8 cellular contexts compared by ENCODE assay signal in genomic region chr16:89562027-89562599, GRCh38. TPM values are rescaled to one million over a fixed set of nuclear protein-coding genes. Genes with fewer than 3 reads are reported as not detected.
DNase-seq lines count a peak whose midpoint lies in the region; ATAC-seq, FAIRE-seq and TF ChIP-seq lines count a peak whose summit lies in the region.

No MANE protein-coding gene starts in this region.

- H3K9me3 ChIP-seq in kidney (ENCODE audit: control insufficient read depth in 1 of 2, low read length in 2 of 2) = no peaks in the 10 kb centered on the region
- no peaks in the 10 kb centered on the region for H3K9me3 ChIP-seq in upper lobe of left lung

- ATAC-seq in upper lobe of left lung (ENCODE audit: low FRiP score in 2 of 2) (no peak), HG02588 (IDR thresholded peaks at IDR 0.05; ENCODE audit: unreplicated experiment) (no peak), HG03280 (IDR thresholded peaks at IDR 0.05; ENCODE audit: unreplicated experiment) (no peak), foreskin keratinocyte (no peak)

- H3K9me3 Mint-ChIP-seq in activated naive CD4-positive, alpha-beta T cell treated with anti-CD3 and anti-CD28 coated beads, Interleukin-2, amount 10 ng/mL, durations not matched to agents 7 days and 5 days = no peaks in the 10 kb centered on the region

- peak overlapping the region; percentile 98 for H3K4me3 Mint-ChIP-seq in activated naive CD4-positive, alpha-beta T cell treated with anti-CD3 and anti-CD28 coated beads, Interleukin-2, amount 10 ng/mL, durations not matched to agents 7 days and 5 days

- H3K27me3 ChIP-seq in upper lobe of left lung (no peaks in the 10 kb centered on the region), foreskin keratinocyte (no peaks in the 10 kb centered on the region)

- peaks cover 24 to 33% of the 10 kb centered on the region in 2 donors for H3K36me3 ChIP-seq in kidney (ENCODE audit: control insufficient read depth in 1 of 2, insufficient read depth in 2 of 2, low read length in 2 of 2)
- H3K36me3 ChIP-seq in upper lobe of left lung = peaks cover 15 to 42% (median 36%) of the 10 kb centered on the region in 4 donors

- peak overlapping the region in 1 of 2 donors; percentile 79 for H3K9ac ChIP-seq in kidney (ENCODE audit: low read length in 2 of 2)

- H3K4me3 ChIP-seq in kidney (ENCODE audit: low read length in 2 of 2) = peak overlapping the region; percentile 80 to 92
- peak overlapping the region in 3 of 4 donors; percentile 64 to 87 (median 76) for H3K4me3 ChIP-seq in upper lobe of left lung

- WGBS in upper lobe of left lung, 2 donors = 60 to 64% methylated on average over 16 to 19 of the region's 19 CpGs

- H3K27ac ChIP-seq in kidney (ENCODE audit: low read depth in 2 of 2, low read length in 2 of 2) (no peak overlapping the region), upper lobe of left lung (peak overlapping the region in 2 of 4 donors; percentile 98), foreskin keratinocyte (no peak overlapping the region)

- CTCF ChIA-PET in activated naive CD4-positive, alpha-beta T cell treated with anti-CD3 and anti-CD28 coated beads, Interleukin-2, amount 10 ng/mL, durations not matched to agents 7 days and 5 days (lab: Charles Lee) = interaction anchor here (0.9 kb wide), 1 partner anchor 55 kb away, joined by 3 read pairs; the partner anchor contains the start of gene SPG7

- FAIRE-seq in kidney (lab: Jason Lieb, UNC) = no peak

- H3K4me1 Mint-ChIP-seq in activated naive CD4-positive, alpha-beta T cell treated with anti-CD3 and anti-CD28 coated beads, Interleukin-2, amount 10 ng/mL, durations not matched to agents 7 days and 5 days = peaks cover 58% of the 10 kb centered on the region

- TF ChIP-seq EP300 in upper lobe of left lung (IDR thresholded peaks at IDR 0.05) = no peak

- H3K27me3 Mint-ChIP-seq in activated naive CD4-positive, alpha-beta T cell treated with anti-CD3 and anti-CD28 coated beads, Interleukin-2, amount 10 ng/mL, durations not matched to agents 7 days and 5 days = no peaks in the 10 kb centered on the region

- H3K4me1 ChIP-seq in kidney (ENCODE audit: control insufficient read depth in 1 of 2, insufficient read depth in 1 of 2, low read depth in 1 of 2, low read length in 2 of 2) = peaks cover 20 to 28% of the 10 kb centered on the region in 2 donors
- H3K4me1 ChIP-seq in upper lobe of left lung = peaks cover 36 to 73% (median 56%) of the 10 kb centered on the region in 4 donors
- H3K4me1 ChIP-seq in foreskin keratinocyte = peaks cover 7% of the 10 kb centered on the region

- DNase-seq in stimulated activated CD4-positive, alpha-beta T cell treated with anti-CD3 and anti-CD28 coated beads, Interleukin-15, amount 100 ng/mL, for 24 hours = peak; percentile 32
- no peak for DNase-seq in stimulated activated CD4-positive, alpha-beta T cell treated with anti-CD3 and anti-CD28 coated beads, Interleukin-4, amount 100 ng/mL, for 1 hour
- DNase-seq in activated naive CD4-positive, alpha-beta T cell treated with anti-CD3 and anti-CD28 coated beads, Interleukin-2, amount 10 ng/mL, durations not matched to agents 7 days and 5 days = no peak
- DNase-seq in kidney (no peak), upper lobe of left lung (peak in 1 of 2 donors; percentile 57), foreskin keratinocyte (no peak)

- TF ChIP-seq CTCF in kidney (IDR thresholded peaks at IDR 0.05; ENCODE audit: borderline replicate concordance, extremely low read depth, insufficient read depth) (no peak), upper lobe of left lung (IDR thresholded peaks at IDR 0.05) (no peak), foreskin keratinocyte (conservative IDR thresholded peaks at IDR 0.05) (no peak)

- no peak for TF ChIP-seq POLR2A in upper lobe of left lung (IDR thresholded peaks at IDR 0.05)

- peaks cover 42% of the 10 kb centered on the region for H3K36me3 Mint-ChIP-seq in activated naive CD4-positive, alpha-beta T cell treated with anti-CD3 and anti-CD28 coated beads, Interleukin-2, amount 10 ng/mL, durations not matched to agents 7 days and 5 days

- peak overlapping the region; percentile 100 for H3K27ac Mint-ChIP-seq in activated naive CD4-positive, alpha-beta T cell treated with anti-CD3 and anti-CD28 coated beads, Interleukin-2, amount 10 ng/mL, durations not matched to agents 7 days and 5 days

- intact Hi-C loops in kidney (cut with DNase I) = no loop called here

RNA-seq across cellular contexts. Expression of gene RPL13, which starts 1.6 kb away (rescaled TPM):
- 1,694 TPM for total RNA-seq in kidney
- polyA plus RNA-seq in kidney (ENCODE audit: insufficient read depth, low read depth, low replicate concordance) = 3,146 TPM
- 1,000 to 10,000 TPM; 1,332 to 3,837 (median 2,323) TPM for total RNA-seq in upper lobe of left lung
- 2,272 and 2,558 TPM in 2 replicates for total RNA-seq in foreskin keratinocyte
- polyA plus RNA-seq in foreskin keratinocyte = 4,454 and 4,471 TPM in 2 replicates

RNA-seq across cellular contexts. Expression of gene CPNE7, which starts 13.4 kb away (rescaled TPM):
- total RNA-seq in kidney (13.7 TPM), upper lobe of left lung (10 to 100 TPM in 1 of 6 donors, 1 to 10 TPM in 3, not detected in 2; 1.4 to 14.7 (median 3.6) TPM), foreskin keratinocyte (5.5 and 8.4 TPM in 2 replicates)
- polyA plus RNA-seq in kidney (ENCODE audit: insufficient read depth, low read depth, low replicate concordance) (1.5 TPM), foreskin keratinocyte (6.6 and 8.9 TPM in 2 replicates)

RNA-seq across cellular contexts. Expression of gene DPEP1, which starts 51.3 kb away (rescaled TPM):
- total RNA-seq in kidney (24.2 TPM), upper lobe of left lung (1 to 10 TPM in 3 of 6 donors, not detected in 3; 1.2 to 2.7 (median 1.5) TPM), foreskin keratinocyte (not detected in 2 replicates)
- polyA plus RNA-seq in kidney (ENCODE audit: insufficient read depth, low read depth, low replicate concordance) (433 TPM), foreskin keratinocyte (not detected in 2 replicates)

RNA-seq across cellular contexts. Expression of gene SPG7, which starts 53.9 kb away (rescaled TPM):
- 108 TPM for total RNA-seq in kidney
- 71.0 TPM for polyA plus RNA-seq in kidney (ENCODE audit: insufficient read depth, low read depth, low replicate concordance)
- total RNA-seq in upper lobe of left lung = 100 to 1,000 TPM in 4 of 6 donors, 10 to 100 TPM in 2; 72.6 to 419 (median 111) TPM
- total RNA-seq in foreskin keratinocyte = 66.2 and 70.7 TPM in 2 replicates
- 52.7 and 53.6 TPM in 2 replicates for polyA plus RNA-seq in foreskin keratinocyte
